In genomic region chr2:233402774-233403173, GRCh38 we compare ENCODE assay signal across 18 cellular contexts. TPM values are rescaled to one million over a fixed set of nuclear protein-coding genes. Genes with fewer than 3 reads are reported as not detected.
DNase-seq lines count a peak whose midpoint lies in the region; ATAC-seq and TF ChIP-seq lines count a peak whose summit lies in the region.
"Had no signal": no experiment of that assay in that cellular context is flagged by ENCODE, and none has a peak within 500 bp of the region (broad histone marks: within the 10 kb centered on the region; RNA-seq: fewer than 3 reads in every experiment).

No MANE protein-coding gene starts in this region.

- ATAC-seq in naive B cell (ENCODE audit: low read depth in 2 of 2) (no peak), GM18505 (IDR thresholded peaks at IDR 0.05; ENCODE audit: unreplicated experiment) (no peak), HG02840 (IDR thresholded peaks at IDR 0.05; ENCODE audit: low FRiP score, unreplicated experiment) (no peak)
- ATAC-seq: activated naive CD4-positive, alpha-beta T cell treated with anti-CD3 and anti-CD28 coated beads, Interleukin-2, amount 50 U/mL, for 72 hours had no signal

- no peak for DNase-seq in activated naive CD4-positive, alpha-beta T cell treated with anti-CD3 and anti-CD28 coated beads, Interleukin-2, amount 10 ng/mL, durations not matched to agents 7 days and 5 days
- no peak for DNase-seq in activated naive CD4-positive, alpha-beta T cell treated with Interleukin-2 at 50 U/mL for 16 hours
- DNase-seq in naive B cell (no peak), ureter (ENCODE audit: low spot score) (peak; percentile 20), NCI-H1436 treated with DMSO at 0.1 percent for 48 hours (lab: John Stamatoyannopoulos, UW) (no peak)
- DNase-seq: activated CD4-positive, alpha-beta T cell treated with anti-CD3 and anti-CD28 coated beads, Interleukin-2, amount 50 U/mL, for 48 hours; Calu3; dermis blood vessel endothelial cell; erythroblast; HFFc6; NCI-H345; NK-92 treated with Interleukin-12 subunit alpha and Interleukin-12 subunit beta, amount 100 ng/mL, for 24 hours; stimulated activated naive CD8-positive, alpha-beta T cell treated with anti-CD3 and anti-CD28 coated beads, Interleukin-15, Interleukin-2, amounts not matched to agents 100 U/mL and 50 U/mL, for 24 hours; uterus had no signal

- no peaks in the 10 kb centered on the region for H3K27me3 Mint-ChIP-seq in activated naive CD4-positive, alpha-beta T cell treated with anti-CD3 and anti-CD28 coated beads, Interleukin-2, amount 10 ng/mL, durations not matched to agents 7 days and 5 days
- H3K27me3 Mint-ChIP-seq in activated naive CD8-positive, alpha-beta T cell: no peaks in the 10 kb centered on the region
- no peaks in the 10 kb centered on the region for H3K27me3 Mint-ChIP-seq in naive B cell

- no peaks in the 10 kb centered on the region for H3K9me3 Mint-ChIP-seq in activated naive CD4-positive, alpha-beta T cell treated with anti-CD3 and anti-CD28 coated beads, Interleukin-2, amount 10 ng/mL, durations not matched to agents 7 days and 5 days
- H3K9me3 Mint-ChIP-seq in activated naive CD8-positive, alpha-beta T cell (ENCODE audit: low read depth): no peaks in the 10 kb centered on the region
- no peaks in the 10 kb centered on the region for H3K9me3 Mint-ChIP-seq in naive B cell
- H3K9me3 Mint-ChIP-seq: activated naive CD4-positive, alpha-beta T cell treated with anti-CD3 and anti-CD28 coated beads, Interleukin-2, amount 50 U/mL, for 72 hours; HFFc6 had no signal

- H3K27ac Mint-ChIP-seq in activated naive CD4-positive, alpha-beta T cell treated with anti-CD3 and anti-CD28 coated beads, Interleukin-2, amount 10 ng/mL, durations not matched to agents 7 days and 5 days: peak overlapping the region; percentile 81
- peak overlapping the region; percentile 85 for H3K27ac Mint-ChIP-seq in activated naive CD8-positive, alpha-beta T cell
- peak overlapping the region in 4 of 6 donors; percentile 62 to 95 (median 72) for H3K27ac Mint-ChIP-seq in naive B cell
- H3K27ac Mint-ChIP-seq: HFFc6 had no signal

- TF ChIP-seq POLR2A in GM18505 (IDR thresholded peaks at IDR 0.05; ENCODE audit: borderline replicate concordance, extremely low read depth, insufficient read depth, insufficient read length): no peak

- CTCF ChIA-PET in activated naive CD4-positive, alpha-beta T cell treated with anti-CD3 and anti-CD28 coated beads, Interleukin-2, amount 10 ng/mL, durations not matched to agents 7 days and 5 days (lab: Charles Lee): interaction anchor here (1.1 to 11.5 kb wide), 5 partner anchors 16 to 50 kb away, joined by 3 to 196 read pairs (median 3); no protein-coding TSS in a partner anchor

- H3K4me1 Mint-ChIP-seq in activated naive CD4-positive, alpha-beta T cell treated with anti-CD3 and anti-CD28 coated beads, Interleukin-2, amount 10 ng/mL, durations not matched to agents 7 days and 5 days: peaks cover 69% of the 10 kb centered on the region
- H3K4me1 Mint-ChIP-seq in activated naive CD8-positive, alpha-beta T cell (ENCODE audit: low read depth): peaks cover 82% of the 10 kb centered on the region
- peaks cover 34 to 74% (median 56%) of the 10 kb centered on the region in 3 donors for H3K4me1 Mint-ChIP-seq in naive B cell

- no peak overlapping the region for H3K4me3 Mint-ChIP-seq in activated naive CD4-positive, alpha-beta T cell treated with anti-CD3 and anti-CD28 coated beads, Interleukin-2, amount 10 ng/mL, durations not matched to agents 7 days and 5 days
- H3K4me3 Mint-ChIP-seq in activated naive CD8-positive, alpha-beta T cell: no peak overlapping the region
- no peak overlapping the region for H3K4me3 Mint-ChIP-seq in naive B cell
- H3K4me3 Mint-ChIP-seq: HFFc6 had no signal

- H3K36me3 Mint-ChIP-seq in activated naive CD4-positive, alpha-beta T cell treated with anti-CD3 and anti-CD28 coated beads, Interleukin-2, amount 10 ng/mL, durations not matched to agents 7 days and 5 days: peaks cover 49% of the 10 kb centered on the region
- peaks cover 2% of the 10 kb centered on the region for H3K36me3 Mint-ChIP-seq in activated naive CD8-positive, alpha-beta T cell
- H3K36me3 Mint-ChIP-seq in naive B cell: peaks cover 5 to 8% of the 10 kb centered on the region in 2 donors

RNA-seq across cellular contexts. Expression of gene DGKD, which starts 48.5 kb away (rescaled TPM):
- 100 to 1,000 TPM in 1 of 6 donors, 10 to 100 TPM in 5; 38.0 to 111 (median 67.7) TPM for polyA plus RNA-seq in naive B cell (ENCODE audit: low read depth in 6 of 6)
- 44.7 TPM for total RNA-seq in ureter
